ENCODE assay signal across 24 cellular contexts in genomic region chr1:198653815-198654413, GRCh38. TPM values are rescaled to one million over a fixed set of nuclear protein-coding genes. Genes with fewer than 3 reads are reported as not detected.
DNase-seq lines count a peak whose midpoint lies in the region; ATAC-seq, FAIRE-seq and TF ChIP-seq lines count a peak whose summit lies in the region.
"Had no signal": no experiment of that assay in that cellular context is flagged by ENCODE, and none has a peak within 500 bp of the region (broad histone marks: within the 10 kb centered on the region; RNA-seq: fewer than 3 reads in every experiment).

No MANE protein-coding gene starts in this region.

- CTCF ChIA-PET in activated CD4-positive, alpha-beta memory T cell treated with anti-CD3 and anti-CD28 coated beads, Interleukin-2, amount 10 ng/mL, durations not matched to agents 7 days and 5 days (lab: Charles Lee): interaction anchor here (1.8 kb wide), 1 partner anchor 18 kb away, joined by 4 read pairs; no protein-coding TSS in a partner anchor

- no peak overlapping the region for H3K9ac ChIP-seq in kidney (ENCODE audit: low read length in 2 of 2)

- H3K4me1 Mint-ChIP-seq in T-helper 1 cell treated with Interleukin-12 subunit alpha and Interleukin-12 subunit beta and Interleukin-4 antibody, amounts not matched to agents 30 μg/mL and 1 μg/mL, for 36 hours (ENCODE audit: low read depth): peaks cover 60% of the 10 kb centered on the region
- peaks cover 80% of the 10 kb centered on the region for H3K4me1 Mint-ChIP-seq in activated CD4-positive, alpha-beta memory T cell treated with anti-CD3 and anti-CD28 coated beads, Interleukin-2, amount 10 ng/mL, durations not matched to agents 7 days and 5 days

- H3K36me3 Mint-ChIP-seq in T-helper 1 cell treated with Interleukin-12 subunit alpha and Interleukin-12 subunit beta and Interleukin-4 antibody, amounts not matched to agents 30 μg/mL and 1 μg/mL, for 36 hours (ENCODE audit: low read depth): peaks cover 41% of the 10 kb centered on the region
- peaks cover 71% of the 10 kb centered on the region for H3K36me3 Mint-ChIP-seq in activated CD4-positive, alpha-beta memory T cell treated with anti-CD3 and anti-CD28 coated beads, Interleukin-2, amount 10 ng/mL, durations not matched to agents 7 days and 5 days (ENCODE audit: low read depth)

- H3K27ac ChIP-seq in kidney (ENCODE audit: low read depth in 2 of 2, low read length in 2 of 2): no peak overlapping the region
- H3K27ac ChIP-seq: 22Rv1, esophagus muscularis mucosa, suprapubic skin had no signal

- H3K36me3 ChIP-seq in kidney (ENCODE audit: control insufficient read depth in 1 of 2, insufficient read depth in 2 of 2, low read length in 2 of 2): no peaks in the 10 kb centered on the region
- H3K36me3 ChIP-seq: esophagus muscularis mucosa, suprapubic skin had no signal

- no peaks in the 10 kb centered on the region for H3K27me3 Mint-ChIP-seq in T-helper 1 cell treated with Interleukin-12 subunit alpha and Interleukin-12 subunit beta and Interleukin-4 antibody, amounts not matched to agents 30 μg/mL and 1 μg/mL, for 36 hours (ENCODE audit: low read depth)
- H3K27me3 Mint-ChIP-seq in activated CD4-positive, alpha-beta memory T cell treated with anti-CD3 and anti-CD28 coated beads, Interleukin-2, amount 10 ng/mL, durations not matched to agents 7 days and 5 days: no peaks in the 10 kb centered on the region

- peak; percentile 18 for FAIRE-seq in GM18507 (lab: Jason Lieb, UNC)
- peak; percentile 39 for FAIRE-seq in kidney (lab: Jason Lieb, UNC)

- peak overlapping the region; percentile 10 for H3K4me3 Mint-ChIP-seq in T-helper 1 cell treated with Interleukin-12 subunit alpha and Interleukin-12 subunit beta and Interleukin-4 antibody, amounts not matched to agents 30 μg/mL and 1 μg/mL, for 36 hours
- H3K4me3 Mint-ChIP-seq in activated CD4-positive, alpha-beta memory T cell treated with anti-CD3 and anti-CD28 coated beads, Interleukin-2, amount 10 ng/mL, durations not matched to agents 7 days and 5 days: peak overlapping the region; percentile 42
- H3K4me3 Mint-ChIP-seq: HFFc6 had no signal

- H3K9me3 Mint-ChIP-seq in T-helper 1 cell treated with Interleukin-12 subunit alpha and Interleukin-12 subunit beta and Interleukin-4 antibody, amounts not matched to agents 30 μg/mL and 1 μg/mL, for 36 hours: no peaks in the 10 kb centered on the region
- no peaks in the 10 kb centered on the region for H3K9me3 Mint-ChIP-seq in activated CD4-positive, alpha-beta memory T cell treated with anti-CD3 and anti-CD28 coated beads, Interleukin-2, amount 10 ng/mL, durations not matched to agents 7 days and 5 days
- H3K9me3 Mint-ChIP-seq: HFFc6 had no signal

- POLR2A ChIA-PET in activated CD4-positive, alpha-beta memory T cell treated with anti-CD3 and anti-CD28 coated beads, Interleukin-2, amount 10 ng/mL, durations not matched to agents 7 days and 5 days (lab: Charles Lee): interaction anchor here (1.1 to 10.3 kb wide), 7 partner anchors 6 to 33 kb away, joined by 3 to 228 read pairs (median 11); partner anchors contain the start of gene PTPRC

- no peak for TF ChIP-seq CTCF in kidney (IDR thresholded peaks at IDR 0.05; ENCODE audit: borderline replicate concordance, extremely low read depth, insufficient read depth)

- no peak for ATAC-seq in HG02938 (IDR thresholded peaks at IDR 0.05; ENCODE audit: unreplicated experiment)
- no peak for ATAC-seq in HG03520 (IDR thresholded peaks at IDR 0.05; ENCODE audit: unreplicated experiment)
- ATAC-seq: activated CD4-positive, CD25-positive, alpha-beta regulatory T cell treated with anti-CD3 and anti-CD28 coated beads, Interleukin-2, amount 50 U/mL, for 24 hours had no signal

- H3K4me3 ChIP-seq in kidney (ENCODE audit: low read length in 2 of 2): no peak overlapping the region
- H3K4me3 ChIP-seq: esophagus muscularis mucosa, lung, skin epidermis, suprapubic skin had no signal

- H3K27ac Mint-ChIP-seq in T-helper 1 cell treated with Interleukin-12 subunit alpha and Interleukin-12 subunit beta and Interleukin-4 antibody, amounts not matched to agents 30 μg/mL and 1 μg/mL, for 36 hours: peak overlapping the region; percentile 27
- H3K27ac Mint-ChIP-seq in activated CD4-positive, alpha-beta memory T cell treated with anti-CD3 and anti-CD28 coated beads, Interleukin-2, amount 10 ng/mL, durations not matched to agents 7 days and 5 days: peak overlapping the region; percentile 44

- no peaks in the 10 kb centered on the region for H3K9me3 ChIP-seq in kidney (ENCODE audit: control insufficient read depth in 1 of 2, low read length in 2 of 2)
- H3K9me3 ChIP-seq: esophagus muscularis mucosa, suprapubic skin had no signal

- DNase-seq in T-helper 1 cell: no peak
- DNase-seq in GM18507 (ENCODE audit: extremely low spot score, insufficient read length, low read depth): no peak
- no peak for DNase-seq in activated CD4-positive, alpha-beta memory T cell treated with anti-CD3 and anti-CD28 coated beads, Interleukin-2, amount 10 ng/mL, durations not matched to agents 7 days and 5 days
- DNase-seq in kidney: no peak
- DNase-seq in GM19238 (ENCODE audit: insufficient read length, low spot score): no peak
- DNase-seq: caudate nucleus; DMS 273 treated with DMSO at 0.1 percent for 48 hours; GDM1; HFFc6; NCI-H1417 treated with DMSO at 0.1 percent for 48 hours; NCI-H2171; NCI-H526 treated with DMSO at 0.1 percent for 48 hours; Right ventricle myocardium superior; stimulated activated CD4-positive, alpha-beta T cell treated with anti-CD3 and anti-CD28 coated beads, Interleukin-4, amount 100 ng/mL, for 4 hours; T-helper 9 cell had no signal

- H3K4me1 ChIP-seq in kidney (ENCODE audit: control insufficient read depth in 1 of 2, insufficient read depth in 1 of 2, low read depth in 1 of 2, low read length in 2 of 2): no peaks in the 10 kb centered on the region
- H3K4me1 ChIP-seq: esophagus muscularis mucosa had no signal

- intact Hi-C loops in kidney (cut with DNase I): no loop called here

RNA-seq across cellular contexts. Expression of gene PTPRC, which starts 15.1 kb away (rescaled TPM):
- total RNA-seq in activated CD4-positive, alpha-beta memory T cell treated with anti-CD3 and anti-CD28 coated beads, Interleukin-2, amount 10 ng/mL, durations not matched to agents 7 days and 5 days: 100 to 1,000 TPM; 724 to 731 TPM
- total RNA-seq in kidney: 60.2 TPM
- 1.4 TPM for polyA plus RNA-seq in kidney (ENCODE audit: insufficient read depth, low read depth, low replicate concordance)

Comparison
In these comparisons a context has a peak if more than half of its experiments do, and no peak if none do; other contexts are left out.
1. RNA of gene PTPRC, which starts 15.1 kb away (total RNA-seq): 724 to 731 TPM in activated CD4-positive, alpha-beta memory T cell treated with anti-CD3 and anti-CD28 coated beads, Interleukin-2, amount 10 ng/mL, durations not matched to agents 7 days and 5 days; 60.2 TPM in kidney (single experiment); every median in the first group is over 10 times any median in the second.